17 cellular contexts compared by ENCODE assay signal in genomic region chr17:32565401-32565800, GRCh38.
DNase-seq lines count a peak whose midpoint lies in the region; ATAC-seq, FAIRE-seq and TF ChIP-seq lines count a peak whose summit lies in the region.
"Had no signal": no experiment of that assay in that cellular context is flagged by ENCODE, and none has a peak within 500 bp of the region (broad histone marks: within the 10 kb centered on the region; RNA-seq: fewer than 3 reads in every experiment).

No MANE protein-coding gene starts in this region.

- intact Hi-C loops in mucosa of descending colon (cut with DNase I, micrococcal nuclease) = no loop called here

- H3K4me3 ChIP-seq in mucosa of descending colon (no peak overlapping the region), SJCRH30 (no peak overlapping the region)
- H3K4me3 ChIP-seq: BLaER1 treated with 17β-estradiol and CSF1 and Interleukin-3, amounts not matched to agents 10 nM and 100 nM had no signal

- FAIRE-seq in GM12891 (lab: Jason Lieb, UNC) = peak; percentile 38
- FAIRE-seq: GM19239 had no signal

- H3K36me3 ChIP-seq in mucosa of descending colon (ENCODE audit: low read depth) (no peaks in the 10 kb centered on the region), SJCRH30 (no peaks in the 10 kb centered on the region)
- H3K36me3 ChIP-seq: BLaER1 treated with 17β-estradiol and CSF1 and Interleukin-3, amounts not matched to agents 10 nM and 100 nM had no signal

- H3K4me1 ChIP-seq in mucosa of descending colon (ENCODE audit: low read depth) (no peaks in the 10 kb centered on the region), SJCRH30 (peaks cover 10% of the 10 kb centered on the region; the same call in 1 of the 2 replicates)

- no peak for TF ChIP-seq POLR2A in GM12891 (IDR thresholded peaks at IDR 0.05; ENCODE audit: low read depth, low read length)

- H3K27me3 ChIP-seq in SJCRH30 = no peaks in the 10 kb centered on the region
- H3K27me3 ChIP-seq: BLaER1 treated with 17β-estradiol and CSF1 and Interleukin-3, amounts not matched to agents 10 nM and 100 nM had no signal

- TF ChIP-seq CTCF in mucosa of descending colon (IDR thresholded peaks at IDR 0.05) = no peak

- H3K9me3 ChIP-seq in mucosa of descending colon (no peaks in the 10 kb centered on the region), SJCRH30 (replicated peaks) (no peaks in the 10 kb centered on the region)
- H3K9me3 ChIP-seq: BLaER1 treated with 17β-estradiol and CSF1 and Interleukin-3, amounts not matched to agents 10 nM and 100 nM had no signal

- H3K27ac ChIP-seq in SJCRH30 = no peak overlapping the region
- H3K27ac ChIP-seq: BLaER1 treated with 17β-estradiol and CSF1 and Interleukin-3, amounts not matched to agents 10 nM and 100 nM had no signal

- DNase-seq in NCI-H748 (lab: John Stamatoyannopoulos, UW; ENCODE audit: unreplicated experiment) = peak; percentile 23
- no peak for DNase-seq in NCI-H748 treated with DMSO at 0.1 percent for 48 hours (lab: John Stamatoyannopoulos, UW)
- DNase-seq in GM12891 (ENCODE audit: insufficient read length, low spot score) = no peak
- peak; percentile 33 for DNase-seq in NCI-H69 (lab: John Stamatoyannopoulos, UW)
- no peak for DNase-seq in mucosa of descending colon
- DNase-seq in SJCRH30 = no peak
- DNase-seq in EL = no peak
- DNase-seq: 8988T; Calu3; CD4-positive, alpha-beta T cell; DMS 273 treated with DMSO at 0.1 percent for 48 hours; DMS79 treated with DMSO at 0.1 percent for 48 hours; GDM1; GOT3; H9 had no signal

- ATAC-seq in mucosa of descending colon = peak; percentile 55

TF ChIP-seq in GM12891, 5 proteins besides CTCF, POLR2A, EP300 and RAD21:
- TF ChIP-seq TAF1 (IDR thresholded peaks at IDR 0.05; ENCODE audit: low read depth, low read length) (no peak), SPI1 (IDR thresholded peaks at IDR 0.05; ENCODE audit: low read depth, low read length) (no peak), POU2F2 (IDR thresholded peaks at IDR 0.05; ENCODE audit: low read depth, low read length) (no peak), PAX5 (IDR thresholded peaks at IDR 0.05; ENCODE audit: insufficient read depth, low read length, severe bottlenecking) (no peak), POLR2AphosphoS5 (IDR thresholded peaks at IDR 0.05; ENCODE audit: low read depth, low read length) (no peak)

Comparison
In these comparisons a context has a peak if more than half of its experiments do, and no peak if none do; other contexts are left out.
1. DNase-seq: peak in NCI-H748 (single experiment) and NCI-H69 (single experiment); none in NCI-H748 treated with DMSO at 0.1 percent for 48 hours (single experiment), GM12891 (single experiment), mucosa of descending colon (0 of 3), SJCRH30 (0 of 2) and EL (single experiment).